26 cellular contexts compared by ENCODE assay signal in the genomic region with DNA sequence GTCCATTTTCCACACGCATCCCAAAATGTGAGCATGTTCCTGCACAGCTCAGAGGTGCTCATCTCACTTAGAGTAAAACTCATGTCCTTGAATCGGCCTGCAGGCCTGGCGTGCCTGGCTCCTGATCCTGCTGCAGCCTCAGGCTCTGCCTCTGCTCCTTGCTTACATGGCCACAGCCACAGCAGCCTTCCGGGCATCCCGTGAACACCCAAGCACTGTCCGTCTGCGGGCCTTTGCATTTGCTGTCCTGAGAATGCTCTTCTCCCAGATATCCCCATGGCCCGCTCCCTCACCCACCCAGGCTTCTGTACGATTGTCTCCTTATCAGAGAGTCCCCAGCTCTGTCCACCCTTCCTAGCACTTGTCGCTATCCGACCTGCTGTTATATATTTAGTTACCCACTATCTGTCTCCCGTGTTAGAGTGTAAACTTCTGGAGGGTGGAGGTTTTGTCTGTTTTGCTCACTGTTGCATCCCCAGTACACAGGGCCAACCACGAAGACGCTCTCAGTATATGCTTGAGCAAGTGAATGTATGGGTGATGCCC. TPM values are rescaled to one million over a fixed set of nuclear protein-coding genes. Genes with fewer than 3 reads are reported as not detected.
"Had no signal": no experiment of that assay in that cellular context is flagged by ENCODE, and none has a peak within 500 bp of the region (broad histone marks: within the 10 kb centered on the region; RNA-seq: fewer than 3 reads in every experiment).

No MANE protein-coding gene starts in this region.

- ATAC-seq: activated CD8-positive, alpha-beta T cell treated with anti-CD3 and anti-CD28 coated beads for 36 hours; activated naive CD8-positive, alpha-beta T cell treated with anti-CD3 and anti-CD28 coated beads, Interleukin-2, amount 50 U/mL, for 24 hours; activated T-cell treated with anti-CD3 and anti-CD28 coated beads, Interleukin-2, amount 50 U/mL, for 4 hours; left lung; psoas muscle had no signal

- H3K36me3 ChIP-seq: breast epithelium, esophagus squamous epithelium, left lung, transverse colon had no signal

- H3K9me3 ChIP-seq: breast epithelium, esophagus squamous epithelium, left lung, psoas muscle, testis, transverse colon had no signal

- H2AFZ ChIP-seq: parathyroid adenoma had no signal

- H3K4me3 ChIP-seq: breast epithelium, esophagus squamous epithelium, left lung, psoas muscle, testis, transverse colon had no signal

- H3K27ac ChIP-seq: breast epithelium, epithelial cell of prostate, esophagus squamous epithelium, left lung, parathyroid adenoma, psoas muscle, testis, transverse colon had no signal

- DNase-seq: activated CD4-positive, alpha-beta T cell treated with anti-CD3 and anti-CD28 coated beads, Interleukin-2, amount 50 U/mL, for 1 hour; activated CD4-positive, CD25-positive, alpha-beta regulatory T cell treated with anti-CD3 and anti-CD28 coated beads, Interleukin-2, amount 50 U/mL, for 72 hours; activated CD8-positive, alpha-beta T cell treated with anti-CD3 and anti-CD28 coated beads for 36 hours; activated naive CD8-positive, alpha-beta T cell treated with anti-CD3 and anti-CD28 coated beads, Interleukin-2, amount 50 U/mL, for 24 hours; activated T-cell treated with anti-CD3 and anti-CD28 coated beads, Interleukin-2, amount 50 U/mL, for 4 hours; amygdala; effector CD8-positive, alpha-beta T cell; esophagus squamous epithelium; foreskin melanocyte; naive B cell; occipital lobe; stimulated activated CD4-positive, alpha-beta T cell treated with anti-CD3 and anti-CD28 coated beads, Interleukin-15, amount 100 ng/mL, for 24 hours; stimulated activated CD4-positive, alpha-beta T cell treated with anti-CD3 and anti-CD28 coated beads, Interleukin-2, amount 100 ng/mL, for 24 hours; stimulated activated naive CD4-positive, alpha-beta T cell; testis; transverse colon had no signal

- H3K4me1 ChIP-seq: breast epithelium, left lung, parathyroid adenoma, psoas muscle, testis, transverse colon had no signal

- H3K79me2 ChIP-seq: parathyroid adenoma had no signal

- H3K27me3 ChIP-seq: breast epithelium, esophagus squamous epithelium, left lung, testis, transverse colon had no signal

- H3K9ac ChIP-seq: parathyroid adenoma had no signal

RNA-seq across cellular contexts. Expression of gene FGF18, which starts 21.9 kb away (rescaled TPM):
- total RNA-seq: activated T-helper 2 cell treated with anti-CD3 and anti-CD28 coated beads, Interferon-gamma antibody, Interleukin-2, Interleukin-4, amounts not matched to agents 10 μg/mL and 5 μg/mL and 100 μg/mL, durations not matched to agents 14 hours and 24 hours and 36 hours; dermis microvascular lymphatic vessel endothelial cell; glomerular endothelial cell; lung microvascular endothelial cell; T-helper 1 cell treated with Interleukin-12 subunit alpha and Interleukin-12 subunit beta and Interleukin-4 antibody, amounts not matched to agents 30 ng/mL and 1 ng/mL, for 36 hours had no signal
